8 cellular contexts compared by ENCODE assay signal in the genomic region with DNA sequence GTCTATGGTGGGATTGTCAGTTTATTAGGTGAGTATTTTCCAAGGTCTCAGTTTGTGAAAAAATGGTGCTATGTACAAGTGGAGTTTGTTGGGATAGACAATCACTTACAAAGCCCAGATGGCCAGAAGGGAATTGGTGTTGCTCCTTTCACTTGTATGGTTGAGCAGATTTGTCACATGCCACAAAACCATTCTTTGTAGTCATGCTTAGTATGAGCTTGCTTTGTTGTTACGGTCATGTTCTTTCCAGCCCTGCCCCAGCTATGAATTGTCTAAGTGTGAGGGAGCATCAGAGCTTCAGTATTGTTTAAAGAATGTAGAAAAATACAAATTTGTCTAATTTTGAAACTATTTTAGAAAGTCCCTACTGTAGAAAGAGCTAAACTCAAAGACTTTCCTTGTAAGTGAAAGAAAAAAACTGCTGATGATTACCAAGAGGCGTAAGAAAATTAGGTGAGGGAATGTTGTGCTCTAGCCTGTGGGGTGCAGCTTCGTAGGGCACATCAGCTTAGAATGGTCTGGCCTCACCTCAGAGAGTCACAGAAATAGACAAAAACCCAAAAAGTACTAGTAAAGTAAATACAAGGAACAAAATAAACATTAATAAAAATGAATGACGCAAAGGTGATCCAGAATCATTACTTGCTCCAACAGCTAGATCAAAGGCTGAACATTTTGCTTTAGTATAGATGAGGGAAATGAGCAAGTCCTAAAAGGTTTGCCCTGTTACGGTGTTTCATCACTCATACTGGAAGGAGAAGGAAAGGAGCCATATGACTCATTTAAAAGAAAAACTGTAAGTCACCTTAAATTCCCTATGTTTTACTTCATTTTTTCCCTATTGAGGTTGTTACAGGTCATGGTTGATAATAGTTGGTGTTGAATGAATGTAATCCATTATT. TPM values are rescaled to one million over a fixed set of nuclear protein-coding genes. Genes with fewer than 3 reads are reported as not detected.
DNase-seq lines count a peak whose midpoint lies in the region; ATAC-seq and TF ChIP-seq lines count a peak whose summit lies in the region.

No MANE protein-coding gene starts in this region.

- POLR2A ChIA-PET in PC-9 (lab: Charles Lee; ENCODE audit: unreplicated experiment) = interaction anchor here (0.5 kb wide), 1 partner anchor 10 kb away, joined by 4 read pairs; no protein-coding TSS in a partner anchor

- no TSS peak for BruUV-seq in PC-9 (replicated peaks; lab: Mats Ljungman, UMichigan)

- peak overlapping the region; percentile 39 for H3K9ac ChIP-seq in skeletal muscle satellite cell (ENCODE audit: low read depth, low read length)

- CTCF ChIA-PET in PC-9 (lab: Charles Lee) = no interaction called here

- ATAC-seq in GM19463 (IDR thresholded peaks at IDR 0.05; ENCODE audit: unreplicated experiment) = peak; percentile 67

- peak overlapping the region; percentile 11 for H3K4me2 ChIP-seq in PC-9
- H3K4me2 ChIP-seq in skeletal muscle satellite cell (ENCODE audit: low read length) = peak overlapping the region; percentile 14

- peaks cover 92% of the 10 kb centered on the region for H3F3A ChIP-seq in PC-9 (ENCODE audit: insufficient read depth, low read depth)

- no peak for TF ChIP-seq CTCF in PC-9 (conservative IDR thresholded peaks at IDR 0.05)
- TF ChIP-seq CTCF in ascending aorta (IDR thresholded peaks at IDR 0.05) = no peak

- H3K9me3 ChIP-seq in PC-9 (ENCODE audit: insufficient read depth, low read depth) (no peaks in the 10 kb centered on the region), skeletal muscle satellite cell (replicated peaks; ENCODE audit: low read length) (no peaks in the 10 kb centered on the region), ascending aorta (no peaks in the 10 kb centered on the region)

- no peak for DNase-seq in PC-9
- no peak for DNase-seq in epithelial cell of prostate (ENCODE audit: low read depth, low spot score)
- DNase-seq in effector CD8-positive, alpha-beta T cell (lab: John Stamatoyannopoulos, UW) = no peak
- DNase-seq in SKM-1 (lab: John Stamatoyannopoulos, UW; ENCODE audit: unreplicated experiment) = no peak
- no peak for DNase-seq in ascending aorta (ENCODE audit: low spot score in 2 of 2)
- DNase-seq in NOMO-1 (lab: John Stamatoyannopoulos, UW; ENCODE audit: unreplicated experiment in 2 of 2) = no peak

- H3K27ac ChIP-seq in PC-9 (peak overlapping the region; percentile 36), epithelial cell of prostate (peak overlapping the region; percentile 99), ascending aorta (no peak overlapping the region)

- peaks cover 55% of the 10 kb centered on the region for H3K36me3 ChIP-seq in PC-9 (ENCODE audit: low read depth)
- H3K36me3 ChIP-seq in skeletal muscle satellite cell (ENCODE audit: insufficient read depth, low read length) = peaks cover 55% of the 10 kb centered on the region
- H3K36me3 ChIP-seq in ascending aorta = peaks cover 21 to 40% of the 10 kb centered on the region in 2 donors

- H3K9me2 ChIP-seq in PC-9 (ENCODE audit: insufficient read depth) = no peaks in the 10 kb centered on the region

- peaks cover 44% of the 10 kb centered on the region for H3K4me1 ChIP-seq in PC-9 (replicated peaks; ENCODE audit: insufficient read depth)
- H3K4me1 ChIP-seq in skeletal muscle satellite cell (ENCODE audit: control insufficient read depth, insufficient read depth, low read length) = peaks cover 59% of the 10 kb centered on the region
- peaks cover 3 to 20% of the 10 kb centered on the region in 2 donors for H3K4me1 ChIP-seq in ascending aorta

- no peak overlapping the region for H3K4me3 ChIP-seq in PC-9
- H3K4me3 ChIP-seq in skeletal muscle satellite cell (ENCODE audit: low read length) = no peak overlapping the region
- H3K4me3 ChIP-seq in ascending aorta = no peak overlapping the region

- H4K20me1 ChIP-seq in PC-9 (ENCODE audit: insufficient read depth) = peaks cover 45% of the 10 kb centered on the region

- intact Hi-C loops in PC-9 (cut with micrococcal nuclease; ENCODE audit: unreplicated experiment) = no loop called here
- intact Hi-C loops in ascending aorta (cut with DNase I) = loop anchor here (5.0 to 10.0 kb wide), 2 partner anchors 208 to 604 kb away; no protein-coding TSS in a partner anchor

- H3K27me3 ChIP-seq in PC-9 (ENCODE audit: insufficient read depth, low read depth) = no peaks in the 10 kb centered on the region; the same call in 1 of the 2 replicates
- no peaks in the 10 kb centered on the region for H3K27me3 ChIP-seq in skeletal muscle satellite cell (ENCODE audit: control insufficient read depth, insufficient read depth, low read length)
- H3K27me3 ChIP-seq in ascending aorta = no peaks in the 10 kb centered on the region

- H2AFZ ChIP-seq in PC-9 = no peak overlapping the region

- peaks cover 57% of the 10 kb centered on the region for H3K79me2 ChIP-seq in PC-9 (ENCODE audit: low read depth)

RNA-seq across cellular contexts. Expression of a gene that starts 9.2 kb away (rescaled TPM):
- total RNA-seq in PC-9 (2021) (188 and 203 TPM in 2 replicates), ascending aorta (39.7 TPM)
- 77.8 and 82.6 TPM in 2 replicates for total RNA-seq in skeletal muscle satellite cell (2012; rRNA removed)

Comparison
In these comparisons a context has a peak if more than half of its experiments do, and no peak if none do; other contexts are left out.
1. H3K27ac ChIP-seq: peak in PC-9 (single experiment) and epithelial cell of prostate (single experiment); none in ascending aorta (0 of 2).